15 cellular contexts compared by ENCODE assay signal in the genomic region with DNA sequence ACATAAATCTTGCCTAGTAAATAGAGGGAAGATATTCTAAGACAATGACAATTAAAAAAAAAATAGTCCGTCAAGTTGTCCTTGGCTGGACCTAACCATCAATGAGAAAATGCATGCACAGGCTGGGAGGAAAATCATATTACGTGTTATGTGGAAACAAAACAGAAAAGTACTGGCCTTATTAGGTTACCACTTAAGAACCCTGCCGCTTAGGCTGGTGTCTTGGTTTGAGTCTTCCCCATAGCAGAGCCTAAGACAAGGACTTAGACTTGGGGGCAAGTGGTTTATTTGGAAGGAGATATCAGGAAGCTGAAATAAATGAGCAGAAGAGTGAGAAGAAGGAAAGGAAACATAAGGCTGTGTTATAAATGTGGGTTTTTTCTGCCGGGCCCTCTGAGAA.
DNase-seq lines count a peak whose midpoint lies in the region; ATAC-seq lines count a peak whose summit lies in the region.
"Had no signal": no experiment of that assay in that cellular context is flagged by ENCODE, and none has a peak within 500 bp of the region (broad histone marks: within the 10 kb centered on the region; RNA-seq: fewer than 3 reads in every experiment).

No MANE protein-coding gene starts in this region.

- intact Hi-C loops in left ventricle myocardium superior (cut with micrococcal nuclease) = no loop called here

- no peaks in the 10 kb centered on the region for H3K9me3 Mint-ChIP-seq in activated T-cell treated with anti-CD3 and anti-CD28 coated beads, Interleukin-2, amount 50 U/mL, for 24 hours
- H3K9me3 Mint-ChIP-seq in IgD-negative memory B cell (no peaks in the 10 kb centered on the region), naive B cell (no peaks in the 10 kb centered on the region)
- H3K9me3 Mint-ChIP-seq: CD8-positive, alpha-beta memory T cell; HFFc6; neural crest cell had no signal

- H3K4me3 Mint-ChIP-seq in activated T-cell treated with anti-CD3 and anti-CD28 coated beads, Interleukin-2, amount 50 U/mL, for 24 hours = peak overlapping the region; percentile 58
- H3K4me3 Mint-ChIP-seq in IgD-negative memory B cell (no peak overlapping the region), naive B cell (peak overlapping the region in 4 of 8 donors; percentile 16 to 78 (median 57))
- H3K4me3 Mint-ChIP-seq: HFFc6, neural crest cell had no signal

- peak overlapping the region; percentile 94 for H3K27ac Mint-ChIP-seq in activated T-cell treated with anti-CD3 and anti-CD28 coated beads, Interleukin-2, amount 50 U/mL, for 24 hours
- peak overlapping the region; percentile 25 to 93 (median 31) for H3K27ac Mint-ChIP-seq in IgD-negative memory B cell
- H3K27ac Mint-ChIP-seq in naive B cell = peak overlapping the region; percentile 84 to 98 (median 94)
- H3K27ac Mint-ChIP-seq: HFFc6 had no signal

- peak; percentile 6 for ATAC-seq in GM19395 (IDR thresholded peaks at IDR 0.05; ENCODE audit: unreplicated experiment)
- no peak for ATAC-seq in naive B cell (ENCODE audit: low read depth in 2 of 2)
- no peak for ATAC-seq in left ventricle myocardium superior
- no peak for ATAC-seq in GM21737 (IDR thresholded peaks at IDR 0.05; ENCODE audit: unreplicated experiment)

- peaks cover 54% of the 10 kb centered on the region for H3K36me3 Mint-ChIP-seq in activated T-cell treated with anti-CD3 and anti-CD28 coated beads, Interleukin-2, amount 50 U/mL, for 24 hours (ENCODE audit: low read depth)
- H3K36me3 Mint-ChIP-seq in IgD-negative memory B cell (no peaks in the 10 kb centered on the region), naive B cell (no peaks in the 10 kb centered on the region)

- DNase-seq in activated T-cell treated with anti-CD3 and anti-CD28 coated beads, Interleukin-2, amount 50 U/mL, for 24 hours = no peak
- DNase-seq in activated T-cell treated with anti-CD3 and anti-CD28 coated beads, Interleukin-2, amount 50 U/mL, for 48 hours = no peak
- DNase-seq in naive B cell = no peak
- DNase-seq in left ventricle myocardium superior = no peak
- DNase-seq in hippocampal formation (lab: John Stamatoyannopoulos, UW) = no peak
- DNase-seq: ACHN; adrenal gland; CD8-positive, alpha-beta memory T cell; HFFc6; NCI-H1105; NCI-H82 had no signal

- peaks cover 72% of the 10 kb centered on the region for H3K4me1 Mint-ChIP-seq in activated T-cell treated with anti-CD3 and anti-CD28 coated beads, Interleukin-2, amount 50 U/mL, for 24 hours (ENCODE audit: low read depth)
- H3K4me1 Mint-ChIP-seq in IgD-negative memory B cell (peaks cover 29 to 36% (median 36%) of the 10 kb centered on the region in 3 donors), naive B cell (peaks cover 31 to 40% (median 38%) of the 10 kb centered on the region in 3 donors)
- H3K4me1 Mint-ChIP-seq: neural crest cell had no signal

- H3K27me3 Mint-ChIP-seq in activated T-cell treated with anti-CD3 and anti-CD28 coated beads, Interleukin-2, amount 50 U/mL, for 24 hours = no peaks in the 10 kb centered on the region
- H3K27me3 Mint-ChIP-seq in IgD-negative memory B cell (no peaks in the 10 kb centered on the region), naive B cell (no peaks in the 10 kb centered on the region)

Comparison
In these comparisons a context has a peak if more than half of its experiments do, and no peak if none do; other contexts are left out.
1. H3K27ac Mint-ChIP-seq: peak in every context shown above with its lines; median percentile 94 in activated T-cell treated with anti-CD3 and anti-CD28 coated beads, Interleukin-2, amount 50 U/mL, for 24 hours; 94 in naive B cell; 31 in IgD-negative memory B cell.